Comparison of ENCODE assay signal across 8 cellular contexts in genomic region chr12:57456145-57456700, GRCh38. TPM values are rescaled to one million over a fixed set of nuclear protein-coding genes. Genes with fewer than 3 reads are reported as not detected.
DNase-seq lines count a peak whose midpoint lies in the region; ATAC-seq and TF ChIP-seq lines count a peak whose summit lies in the region.

No MANE protein-coding gene starts in this region.

- H3K27me3 ChIP-seq in A673 (replicated peaks; ENCODE audit: insufficient read depth, low read depth, low read length, poor library complexity) (no peaks in the 10 kb centered on the region), colonic mucosa (peaks cover 5% of the 10 kb centered on the region), MG63 (peaks cover 8% of the 10 kb centered on the region)

- H3K27me3 Mint-ChIP-seq in natural killer cell (ENCODE audit: low read depth in 2 of 2): peaks cover 0 to 7% of the 10 kb centered on the region in 2 donors

- H3K36me3 ChIP-seq in A673 (ENCODE audit: insufficient read depth, low read length, poor library complexity, severe bottlenecking) (no peaks in the 10 kb centered on the region), colonic mucosa (no peaks in the 10 kb centered on the region), MG63 (no peaks in the 10 kb centered on the region)

- no TSS peak for BruUV-seq in A673 (replicated peaks; lab: Mats Ljungman, UMichigan)

- intact Hi-C loops in A673 (cut with micrococcal nuclease; ENCODE audit: unreplicated experiment) (no loop called here), colonic mucosa (cut with DNase I) (no loop called here), natural killer cell (cut with micrococcal nuclease) (no loop called here)

- peaks cover 29 to 37% of the 10 kb centered on the region in 2 donors for H3K4me1 Mint-ChIP-seq in natural killer cell

- peak; percentile 73 for DNase-seq in A673 (ENCODE audit: low spot score)
- peak; percentile 40 for DNase-seq in GDM1 (lab: John Stamatoyannopoulos, UW)
- DNase-seq in KBM-7: peak; percentile 72
- peak; percentile 84 for DNase-seq in SW480 (ENCODE audit: low spot score)
- peak; percentile 52 for DNase-seq in colonic mucosa
- no peak for DNase-seq in natural killer cell
- DNase-seq in MG63: no peak
- DNase-seq in NCI-H1092 treated with DMSO at 0.1 percent for 48 hours (lab: John Stamatoyannopoulos, UW): no peak

- TF ChIP-seq CTCF in A673 (conservative IDR thresholded peaks at IDR 0.05; ENCODE audit: low read depth, low read length) (peak; percentile 78), colonic mucosa (IDR thresholded peaks at IDR 0.05) (peak; percentile 39), natural killer cell (IDR thresholded peaks at IDR 0.05) (peak; percentile 47)

- H3K27ac ChIP-seq in A673 (ENCODE audit: low read depth, low read length, poor library complexity, severe bottlenecking) (no peak overlapping the region), colonic mucosa (no peak overlapping the region)

- H3K27ac Mint-ChIP-seq in natural killer cell: peak overlapping the region in 1 of 2 donors; percentile 20

- H3K36me3 Mint-ChIP-seq in natural killer cell: no peaks in the 10 kb centered on the region

- no peak for ATAC-seq in natural killer cell

- H3K9me3 ChIP-seq in A673 (ENCODE audit: low read depth, low read length, poor library complexity, severe bottlenecking): no peaks in the 10 kb centered on the region
- H3K9me3 ChIP-seq in colonic mucosa: no peaks in the 10 kb centered on the region
- H3K9me3 ChIP-seq in MG63: no peaks in the 10 kb centered on the region

- no peak overlapping the region for H3K4me3 Mint-ChIP-seq in natural killer cell

- POLR2A ChIA-PET in A673 (lab: Charles Lee; ENCODE audit: low non-redundant PET): no interaction called here

- no peak overlapping the region for H3K4me3 ChIP-seq in A673 (ENCODE audit: low read depth, low read length, poor library complexity, severe bottlenecking)
- no peak overlapping the region for H3K4me3 ChIP-seq in colonic mucosa
- H3K4me3 ChIP-seq in MG63: no peak overlapping the region

- CTCF ChIA-PET in A673 (lab: Charles Lee): interaction anchor here (1.2 kb wide), 1 partner anchor 148 kb away, joined by 13 read pairs; no protein-coding TSS in a partner anchor

- in situ Hi-C loops in KBM-7 (cut with MboI; ENCODE audit: low pct_unique_long_range_greater_than_20kb, low sequenced_read_pairs): no loop called here

- no peaks in the 10 kb centered on the region for H3K9me3 Mint-ChIP-seq in natural killer cell

- H3K4me1 ChIP-seq in A673 (ENCODE audit: insufficient read depth, low read length, poor library complexity, severe bottlenecking) (peaks cover 43% of the 10 kb centered on the region), colonic mucosa (peaks cover 6% of the 10 kb centered on the region)

- no peak overlapping the region for H3K9ac ChIP-seq in colonic mucosa (ENCODE audit: low read depth in 2 of 2, low read length in 2 of 2)

RNA-seq across cellular contexts. Expression of gene INHBE, which starts 1.1 kb away (rescaled TPM):
- 0.62 and 0.94 TPM in 2 replicates for total RNA-seq in A673 (2021)
- total RNA-seq in colonic mucosa: under 1 TPM in 1 of 2 donors, not detected in 1; 0.22 TPM
- total RNA-seq in natural killer cell: not detected
- 3.5 and 7.4 TPM in 2 replicates for total RNA-seq in MG63 (2014; rRNA removed; shearing (Covaris generic); ENCODE audit: low replicate concordance)

RNA-seq across cellular contexts. Expression of gene GLI1, which starts 3.4 kb away (rescaled TPM):
- total RNA-seq in A673 (2021) (22.4 and 22.6 TPM in 2 replicates), colonic mucosa (1 to 10 TPM; 1.4 to 2.0 TPM), natural killer cell (1 to 10 TPM in 1 of 3 donors, under 1 TPM in 2; 0.50 to 1.4 (median 0.99) TPM)
- total RNA-seq in MG63 (2014; rRNA removed; shearing (Covaris generic); ENCODE audit: low replicate concordance): 0.03 TPM in 1 of 2 replicates, not detected in the other

RNA-seq across cellular contexts. Expression of gene INHBC, which starts 21.6 kb away (rescaled TPM):
- total RNA-seq in A673 (2021) (not detected in 2 replicates), colonic mucosa (not detected), natural killer cell (under 1 TPM; 0.18 to 0.35 (median 0.31) TPM)
- not detected in 2 replicates for total RNA-seq in MG63 (2014; rRNA removed; shearing (Covaris generic); ENCODE audit: low replicate concordance)

RNA-seq across cellular contexts. Expression of gene ARHGAP9, which starts 23.4 kb away (rescaled TPM):
- total RNA-seq in A673 (2021) (0.52 and 0.87 TPM in 2 replicates), colonic mucosa (1 to 10 TPM; 5.5 to 6.5 TPM), natural killer cell (1,000 to 10,000 TPM in 2 of 3 donors, 100 to 1,000 TPM in 1; 558 to 1,091 (median 1,015) TPM)
- total RNA-seq in MG63 (2014; rRNA removed; shearing (Covaris generic); ENCODE audit: low replicate concordance): not detected in 2 replicates

RNA-seq across cellular contexts. Expression of gene R3HDM2, which starts 25.4 kb away (rescaled TPM):
- total RNA-seq in A673 (2021) (64.0 and 76.2 TPM in 2 replicates), colonic mucosa (10 to 100 TPM; 41.0 to 60.4 TPM), natural killer cell (100 to 1,000 TPM; 110 to 124 (median 123) TPM)
- 8.2 and 8.7 TPM in 2 replicates for total RNA-seq in MG63 (2014; rRNA removed; shearing (Covaris generic); ENCODE audit: low replicate concordance)

Comparison
In these comparisons a context has a peak if more than half of its experiments do, and no peak if none do; other contexts are left out.
1. DNase-seq: peak in A673 (single experiment), GDM1 (single experiment), KBM-7 (single experiment), SW480 (single experiment) and colonic mucosa (single experiment); none in natural killer cell (single experiment), MG63 (single experiment) and NCI-H1092 treated with DMSO at 0.1 percent for 48 hours (single experiment).
2. Peak in every context shown above with its lines, with median percentiles within 50 percentile points of each other: CTCF ChIP-seq.